Comparison of ENCODE assay signal across 8 cellular contexts in genomic region chr12:53379389-53380103, GRCh38. TPM values are rescaled to one million over a fixed set of nuclear protein-coding genes. Genes with fewer than 3 reads are reported as not detected.
DNase-seq lines count a peak whose midpoint lies in the region; ATAC-seq and TF ChIP-seq lines count a peak whose summit lies in the region.

No MANE protein-coding gene starts in this region.

- ATAC-seq in GM21528 (IDR thresholded peaks at IDR 0.05; ENCODE audit: low FRiP score, unreplicated experiment) (peak; percentile 73), mucosa of descending colon (peak; percentile 71)

- peak overlapping the region; percentile 92 for H3K4me2 ChIP-seq in OCI-LY1 (ENCODE audit: low read length)

- H3K27ac ChIP-seq in OCI-LY1 (ENCODE audit: low read depth, low read length, poor library complexity, severe bottlenecking): peak overlapping the region; percentile 93

- no peaks in the 10 kb centered on the region for H3K27me3 ChIP-seq in OCI-LY1 (ENCODE audit: insufficient read depth, low read length)

- TF ChIP-seq POLR2A in erythroblast (IDR thresholded peaks at IDR 0.05; ENCODE audit: low read length): peak; percentile 96

- peak overlapping the region; percentile 97 for H3K9ac ChIP-seq in OCI-LY1 (ENCODE audit: low read length)

- peaks cover 49% of the 10 kb centered on the region for H3K4me1 ChIP-seq in OCI-LY1 (ENCODE audit: insufficient read depth, low read length, severe bottlenecking)
- H3K4me1 ChIP-seq in mucosa of descending colon (ENCODE audit: low read depth): peaks cover 54% of the 10 kb centered on the region

- H3K4me3 ChIP-seq in OCI-LY1 (ENCODE audit: low read depth, low read length, poor library complexity, severe bottlenecking): peak overlapping the region; percentile 72
- H3K4me3 ChIP-seq in mucosa of descending colon: peak overlapping the region; percentile 34

- H4K20me1 ChIP-seq in OCI-LY1 (ENCODE audit: insufficient read depth, low read length): no peaks in the 10 kb centered on the region

- H3K36me3 ChIP-seq in OCI-LY1 (ENCODE audit: insufficient read depth, low read length) (peaks cover 25% of the 10 kb centered on the region), mucosa of descending colon (ENCODE audit: low read depth) (peaks cover 7% of the 10 kb centered on the region)

- no peaks in the 10 kb centered on the region for H3K9me2 ChIP-seq in OCI-LY1 (ENCODE audit: low read depth, low read length)

- H2AFZ ChIP-seq in OCI-LY1 (ENCODE audit: low read length): no peak overlapping the region

- H3K79me2 ChIP-seq in OCI-LY1 (ENCODE audit: insufficient read depth, low read length): peaks cover 6% of the 10 kb centered on the region; the same call in 1 of the 2 replicates

- H3F3A ChIP-seq in OCI-LY1 (ENCODE audit: insufficient read depth, low read length): no peaks in the 10 kb centered on the region; the same call in 1 of the 2 replicates

- intact Hi-C loops in mucosa of descending colon (cut with DNase I, micrococcal nuclease): no loop called here

- H3K9me3 ChIP-seq in OCI-LY1 (ENCODE audit: low read length): no peaks in the 10 kb centered on the region
- H3K9me3 ChIP-seq in mucosa of descending colon: no peaks in the 10 kb centered on the region

- DNase-seq in DMS153 (lab: John Stamatoyannopoulos, UW) (peak; percentile 100), HuH-7 (ENCODE audit: low spot score) (peak; percentile 87), activated T-cell treated with anti-CD3 and anti-CD28 coated beads for 1 hour (ENCODE audit: low read depth) (peak; percentile 78), erythroblast (lab: John Stamatoyannopoulos, UW) (peak; percentile 100), mucosa of descending colon (peak; percentile 93 to 99 (median 98))
- DNase-seq in stimulated activated CD8-positive, alpha-beta memory T cell treated with anti-CD3 and anti-CD28 coated beads, Interleukin-4, amount 100 ng/mL, for 24 hours (ENCODE audit: low read depth): peak; percentile 84

- TF ChIP-seq CTCF in OCI-LY1 (IDR thresholded peaks at IDR 0.05; ENCODE audit: low read length) (no peak), mucosa of descending colon (IDR thresholded peaks at IDR 0.05) (peak; percentile 20)

RNA-seq across cellular contexts. Expression of gene SP1, which starts 0.4 kb away (rescaled TPM):
- total RNA-seq in mucosa of descending colon: 100 to 1,000 TPM in 2 of 3 donors, 10 to 100 TPM in 1; 96.1 to 111 (median 105) TPM

RNA-seq across cellular contexts. Expression of gene SP7, which starts 43.4 kb away (rescaled TPM):
- total RNA-seq in mucosa of descending colon: not detected

RNA-seq across cellular contexts. Expression of gene AMHR2, which starts 44.1 kb away (rescaled TPM):
- total RNA-seq in mucosa of descending colon: under 1 TPM in 1 of 3 donors, not detected in 2; 0.16 TPM

RNA-seq across cellular contexts. Expression of gene AAAS, which starts 58.1 kb away (rescaled TPM):
- total RNA-seq in mucosa of descending colon: 10 to 100 TPM; 40.2 to 46.9 (median 46.3) TPM

Comparison
In these comparisons a context has a peak if more than half of its experiments do, and no peak if none do; other contexts are left out.
1. Peak in every context shown above with its lines: DNase-seq, ATAC-seq, H3K4me3 ChIP-seq and H3K27ac ChIP-seq.